ENCODE assay signal across 8 cellular contexts in genomic region chr1:6025269-6026094, GRCh38. TPM values are rescaled to one million over a fixed set of nuclear protein-coding genes. Genes with fewer than 3 reads are reported as not detected.
A peak's percentile ranks its signal among the peaks of the same experiment; 100 is the strongest.
DNase-seq lines count a peak whose midpoint lies in the region; ATAC-seq and TF ChIP-seq lines count a peak whose summit lies in the region.

No MANE protein-coding gene starts in this region.

- DNase-seq in PC-9 (peak; percentile 38 to 69), endodermal cell (no peak), spleen (peak; percentile 84), NCI-H1694 treated with DMSO at 0.1 percent for 48 hours (lab: John Stamatoyannopoulos, UW) (no peak), Kasumi-1 (lab: John Stamatoyannopoulos, UW) (no peak), smooth muscle cell (lab: John Stamatoyannopoulos, UW; ENCODE audit: unreplicated experiment) (no peak)

- peak overlapping the region; percentile 85 for H3K4me2 ChIP-seq in PC-9
- no peak overlapping the region for H3K4me2 ChIP-seq in smooth muscle cell

- H3K27ac Mint-ChIP-seq in endodermal cell, result no peak overlapping the region

- BruUV-seq in PC-9 (replicated peaks; lab: Mats Ljungman, UMichigan), result TSS peak; percentile 93

- H3K4me3 ChIP-seq in GM08714 (ENCODE audit: low read length) (peak overlapping the region; percentile 66; the same call in 1 of the 2 replicates), PC-9 (peak overlapping the region; percentile 43; the same call in 1 of the 2 replicates), endodermal cell (ENCODE audit: low read length) (no peak overlapping the region), spleen (peak overlapping the region in 6 of 8 donors; percentile 44 to 87 (median 59)), smooth muscle cell (no peak overlapping the region)

- H3F3A ChIP-seq in PC-9 (ENCODE audit: insufficient read depth, low read depth) (no peaks in the 10 kb centered on the region), smooth muscle cell (ENCODE audit: low read depth) (no peaks in the 10 kb centered on the region)

- TF ChIP-seq POLR2A in spleen (IDR thresholded peaks at IDR 0.05), result no peak

- H3K36me3 ChIP-seq in PC-9 (ENCODE audit: low read depth), result no peaks in the 10 kb centered on the region
- H3K36me3 ChIP-seq in endodermal cell (ENCODE audit: control insufficient read depth, insufficient read depth, low read length), result no peaks in the 10 kb centered on the region
- H3K36me3 ChIP-seq in spleen, result peaks cover 0 to 23% (median 4%) of the 10 kb centered on the region in 6 donors
- no peaks in the 10 kb centered on the region for H3K36me3 ChIP-seq in smooth muscle cell (ENCODE audit: low read depth)

- H3K4me3 Mint-ChIP-seq in endodermal cell, result peak overlapping the region; percentile 20

- TF ChIP-seq CTCF in PC-9 (conservative IDR thresholded peaks at IDR 0.05) (no peak), endodermal cell (conservative IDR thresholded peaks at IDR 0.05) (no peak), spleen (IDR thresholded peaks at IDR 0.05 in 8 of 11, conservative IDR thresholded peaks at IDR 0.05 in 3 of 11) (no peak), smooth muscle cell (IDR thresholded peaks at IDR 0.05; ENCODE audit: borderline replicate concordance, insufficient read depth, poor library complexity, severe bottlenecking) (no peak)

- H3K27me3 Mint-ChIP-seq in endodermal cell (ENCODE audit: insufficient read depth), result peaks cover 6% of the 10 kb centered on the region

- H4K20me1 ChIP-seq in PC-9 (ENCODE audit: insufficient read depth), result no peaks in the 10 kb centered on the region; the same call in 1 of the 2 replicates
- H4K20me1 ChIP-seq in smooth muscle cell (ENCODE audit: low read depth), result no peaks in the 10 kb centered on the region

- H2AFZ ChIP-seq in PC-9, result 0 out of 2 replicates have a peak overlapping the region, but pooled peaks have one; percentile 52
- no peak overlapping the region for H2AFZ ChIP-seq in smooth muscle cell (ENCODE audit: low read depth)

- H3K27me3 ChIP-seq in PC-9 (ENCODE audit: insufficient read depth, low read depth), result no peaks in the 10 kb centered on the region
- no peaks in the 10 kb centered on the region for H3K27me3 ChIP-seq in endodermal cell (ENCODE audit: control insufficient read depth, insufficient read depth, low read length, poor library complexity, severe bottlenecking)
- H3K27me3 ChIP-seq in spleen (replicated peaks in 1 of 7), result peaks cover 0 to 17% (median 0%) of the 10 kb centered on the region in 7 donors
- peaks cover 4% of the 10 kb centered on the region for H3K27me3 ChIP-seq in smooth muscle cell (ENCODE audit: low read depth)

- no peaks in the 10 kb centered on the region for H3K9me3 Mint-ChIP-seq in endodermal cell

- CTCF ChIA-PET in PC-9 (lab: Charles Lee), result no interaction called here

- no peak overlapping the region for H3K9ac ChIP-seq in endodermal cell (ENCODE audit: extremely low read depth, low read length, poor library complexity, severe bottlenecking)
- no peak overlapping the region for H3K9ac ChIP-seq in smooth muscle cell (ENCODE audit: low read depth)

- H3K36me3 Mint-ChIP-seq in endodermal cell (ENCODE audit: low read depth), result no peaks in the 10 kb centered on the region

- no peaks in the 10 kb centered on the region for H3K4me1 Mint-ChIP-seq in endodermal cell

- H3K79me2 ChIP-seq in PC-9 (ENCODE audit: low read depth), result no peaks in the 10 kb centered on the region
- H3K79me2 ChIP-seq in smooth muscle cell (ENCODE audit: low read depth), result no peaks in the 10 kb centered on the region

- H3K9me3 ChIP-seq in PC-9 (ENCODE audit: insufficient read depth, low read depth) (no peaks in the 10 kb centered on the region), endodermal cell (ENCODE audit: control insufficient read depth, low read length) (no peaks in the 10 kb centered on the region), spleen (no peaks in the 10 kb centered on the region), smooth muscle cell (replicated peaks; ENCODE audit: low read depth) (no peaks in the 10 kb centered on the region)

- intact Hi-C loops in PC-9 (cut with micrococcal nuclease; ENCODE audit: unreplicated experiment), result loop anchor here (1.0 to 10.0 kb wide), 2 partner anchors 33 to 649 kb away; partner anchors contain the start of gene NPHP4
- intact Hi-C loops in spleen (cut with DNase I; ENCODE audit: low total_unique reads), result loop anchor here (5.0 kb wide), 1 partner anchor 33 kb away; the partner anchor contains the start of gene NPHP4

- WGBS in endodermal cell (ENCODE audit: insufficient coverage in 1 of 2, insufficient read length in 1 of 2), 2 experiments, result 92 to 93% methylated on average over 8 to 29 of the region's 29 CpGs
- 36 to 70% (median 42%) methylated on average over 11 to 29 of the region's 29 CpGs for WGBS in spleen, 5 donors
- whole genome bisulfite sequencing in smooth muscle cell (ENCODE audit: low lambda C conversion rate), result 70% methylated on average over 29 of the region's 29 CpGs

- POLR2A ChIA-PET in PC-9 (lab: Charles Lee; ENCODE audit: unreplicated experiment), result interaction anchor here (0.6 to 0.7 kb wide), 3 partner anchors 276 to 620 kb away, joined by 3 to 5 read pairs (median 4); no protein-coding TSS in a partner anchor

- no peaks in the 10 kb centered on the region for H3K9me2 ChIP-seq in PC-9 (ENCODE audit: insufficient read depth)

- H3K27ac ChIP-seq in PC-9, result no peak overlapping the region
- H3K27ac ChIP-seq in endodermal cell (ENCODE audit: low read depth, low read length), result no peak overlapping the region
- peak overlapping the region; percentile 54 to 92 (median 88) for H3K27ac ChIP-seq in spleen
- H3K27ac ChIP-seq in smooth muscle cell (ENCODE audit: low read depth), result no peak overlapping the region

- H3K4me1 ChIP-seq in PC-9 (replicated peaks; ENCODE audit: insufficient read depth), result peaks cover 11% of the 10 kb centered on the region
- no peaks in the 10 kb centered on the region for H3K4me1 ChIP-seq in endodermal cell (ENCODE audit: control insufficient read depth, insufficient read depth, low read length)
- H3K4me1 ChIP-seq in spleen, result peaks cover 21 to 63% (median 48%) of the 10 kb centered on the region in 6 donors
- no peaks in the 10 kb centered on the region for H3K4me1 ChIP-seq in smooth muscle cell (ENCODE audit: low read depth)

- ATAC-seq in HG03469 (IDR thresholded peaks at IDR 0.05; ENCODE audit: unreplicated experiment), result no peak

RNA-seq across cellular contexts. Expression of gene KCNAB2, which starts 20.2 kb away (rescaled TPM):
- 19.6 and 21.4 TPM in 2 replicates for total RNA-seq in PC-9 (2021)
- 10 to 100 TPM; 14.9 to 22.9 TPM for total RNA-seq in endodermal cell
- 6.6 TPM for polyA plus RNA-seq in endodermal cell (2013, experiment 1 of 2)
- 6.0 TPM for polyA plus RNA-seq in endodermal cell (2013, experiment 2 of 2)
- total RNA-seq in spleen, result 100 to 1,000 TPM in 4 of 7 donors, 10 to 100 TPM in 3; 80.3 to 135 (median 109) TPM
- polyA plus RNA-seq in spleen, result 10 to 100 TPM; 23.2 to 51.5 (median 23.9) TPM
- total RNA-seq in smooth muscle cell, result 1.4 and 3.6 TPM in 2 replicates
- 2.9 and 3.9 TPM in 2 replicates for polyA plus RNA-seq in smooth muscle cell

RNA-seq across cellular contexts. Expression of gene NPHP4, which starts 33.3 kb away (rescaled TPM):
- 17.9 and 21.5 TPM in 2 replicates for total RNA-seq in PC-9 (2021)
- 10 to 100 TPM; 19.1 to 25.4 TPM for total RNA-seq in endodermal cell
- polyA plus RNA-seq in endodermal cell (2013, experiment 1 of 2), result 15.1 TPM
- polyA plus RNA-seq in endodermal cell (2013, experiment 2 of 2), result 12.6 TPM
- 10 to 100 TPM in 5 of 7 donors, 1 to 10 TPM in 2; 8.4 to 17.5 (median 10.9) TPM for total RNA-seq in spleen
- polyA plus RNA-seq in spleen, result 1 to 10 TPM; 1.2 to 3.4 (median 2.6) TPM
- total RNA-seq in smooth muscle cell, result 8.4 and 8.6 TPM in 2 replicates
- 4.9 and 5.4 TPM in 2 replicates for polyA plus RNA-seq in smooth muscle cell

Comparison
In these comparisons a context has a peak if more than half of its experiments do, and no peak if none do; other contexts are left out.
1. H3K4me3 ChIP-seq: peak in GM08714 (single experiment), PC-9 (single experiment) and spleen (6 of 8); none in endodermal cell (single experiment) and smooth muscle cell (single experiment).
2. DNase-seq: peak in PC-9 (2 of 2) and spleen (single experiment); none in endodermal cell (single experiment), NCI-H1694 treated with DMSO at 0.1 percent for 48 hours (single experiment), Kasumi-1 (0 of 2) and smooth muscle cell (single experiment).
3. H3K27ac ChIP-seq: peak in spleen (8 of 8); none in PC-9 (single experiment), endodermal cell (single experiment) and smooth muscle cell (single experiment).